1 cellular context compared by ENCODE assay signal in genomic region chr17:60464343-60464742, GRCh38.
TF ChIP-seq lines count a peak whose summit lies in the region.

No MANE protein-coding gene starts in this region.

TF ChIP-seq in GM12878, 131 proteins besides CTCF, POLR2A, EP300 and RAD21 (continued from another document):
- no peak for TF ChIP-seq POU2F2 (IDR thresholded peaks at IDR 0.05; ENCODE audit: borderline replicate concordance, low read depth, low read length)
- 0 out of 2 replicates have a peak, but pooled peaks have one; percentile 57 for TF ChIP-seq NFXL1 (IDR thresholded peaks at IDR 0.05; ENCODE audit: borderline replicate concordance)
- no peak for TF ChIP-seq BRCA1 (IDR thresholded peaks at IDR 0.05; ENCODE audit: low read depth, low read length)
- TF ChIP-seq SREBF1 (IDR thresholded peaks at IDR 0.05; ENCODE audit: low read length) = no peak
- no peak for TF ChIP-seq GATAD2B (conservative IDR thresholded peaks at IDR 0.05; ENCODE audit: low read depth)
